In genomic region chr4:182846041-182846440, GRCh38 we compare ENCODE assay signal across 1 cellular context.
TF ChIP-seq lines count a peak whose summit lies in the region.

No MANE protein-coding gene starts in this region.

TF ChIP-seq in GM23338, 12 proteins besides CTCF, POLR2A, EP300 and RAD21 (continued from another document):
- TF ChIP-seq, protein P1, sequence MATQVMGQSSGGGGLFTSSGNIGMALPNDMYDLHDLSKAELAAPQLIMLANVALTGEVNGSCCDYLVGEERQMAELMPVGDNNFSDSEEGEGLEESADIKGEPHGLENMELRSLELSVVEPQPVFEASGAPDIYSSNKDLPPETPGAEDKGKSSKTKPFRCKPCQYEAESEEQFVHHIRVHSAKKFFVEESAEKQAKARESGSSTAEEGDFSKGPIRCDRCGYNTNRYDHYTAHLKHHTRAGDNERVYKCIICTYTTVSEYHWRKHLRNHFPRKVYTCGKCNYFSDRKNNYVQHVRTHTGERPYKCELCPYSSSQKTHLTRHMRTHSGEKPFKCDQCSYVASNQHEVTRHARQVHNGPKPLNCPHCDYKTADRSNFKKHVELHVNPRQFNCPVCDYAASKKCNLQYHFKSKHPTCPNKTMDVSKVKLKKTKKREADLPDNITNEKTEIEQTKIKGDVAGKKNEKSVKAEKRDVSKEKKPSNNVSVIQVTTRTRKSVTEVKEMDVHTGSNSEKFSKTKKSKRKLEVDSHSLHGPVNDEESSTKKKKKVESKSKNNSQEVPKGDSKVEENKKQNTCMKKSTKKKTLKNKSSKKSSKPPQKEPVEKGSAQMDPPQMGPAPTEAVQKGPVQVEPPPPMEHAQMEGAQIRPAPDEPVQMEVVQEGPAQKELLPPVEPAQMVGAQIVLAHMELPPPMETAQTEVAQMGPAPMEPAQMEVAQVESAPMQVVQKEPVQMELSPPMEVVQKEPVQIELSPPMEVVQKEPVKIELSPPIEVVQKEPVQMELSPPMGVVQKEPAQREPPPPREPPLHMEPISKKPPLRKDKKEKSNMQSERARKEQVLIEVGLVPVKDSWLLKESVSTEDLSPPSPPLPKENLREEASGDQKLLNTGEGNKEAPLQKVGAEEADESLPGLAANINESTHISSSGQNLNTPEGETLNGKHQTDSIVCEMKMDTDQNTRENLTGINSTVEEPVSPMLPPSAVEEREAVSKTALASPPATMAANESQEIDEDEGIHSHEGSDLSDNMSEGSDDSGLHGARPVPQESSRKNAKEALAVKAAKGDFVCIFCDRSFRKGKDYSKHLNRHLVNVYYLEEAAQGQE (IDR thresholded peaks at IDR 0.05; ENCODE audit: unreplicated experiment), result no peak
- TF ChIP-seq, protein P2, sequence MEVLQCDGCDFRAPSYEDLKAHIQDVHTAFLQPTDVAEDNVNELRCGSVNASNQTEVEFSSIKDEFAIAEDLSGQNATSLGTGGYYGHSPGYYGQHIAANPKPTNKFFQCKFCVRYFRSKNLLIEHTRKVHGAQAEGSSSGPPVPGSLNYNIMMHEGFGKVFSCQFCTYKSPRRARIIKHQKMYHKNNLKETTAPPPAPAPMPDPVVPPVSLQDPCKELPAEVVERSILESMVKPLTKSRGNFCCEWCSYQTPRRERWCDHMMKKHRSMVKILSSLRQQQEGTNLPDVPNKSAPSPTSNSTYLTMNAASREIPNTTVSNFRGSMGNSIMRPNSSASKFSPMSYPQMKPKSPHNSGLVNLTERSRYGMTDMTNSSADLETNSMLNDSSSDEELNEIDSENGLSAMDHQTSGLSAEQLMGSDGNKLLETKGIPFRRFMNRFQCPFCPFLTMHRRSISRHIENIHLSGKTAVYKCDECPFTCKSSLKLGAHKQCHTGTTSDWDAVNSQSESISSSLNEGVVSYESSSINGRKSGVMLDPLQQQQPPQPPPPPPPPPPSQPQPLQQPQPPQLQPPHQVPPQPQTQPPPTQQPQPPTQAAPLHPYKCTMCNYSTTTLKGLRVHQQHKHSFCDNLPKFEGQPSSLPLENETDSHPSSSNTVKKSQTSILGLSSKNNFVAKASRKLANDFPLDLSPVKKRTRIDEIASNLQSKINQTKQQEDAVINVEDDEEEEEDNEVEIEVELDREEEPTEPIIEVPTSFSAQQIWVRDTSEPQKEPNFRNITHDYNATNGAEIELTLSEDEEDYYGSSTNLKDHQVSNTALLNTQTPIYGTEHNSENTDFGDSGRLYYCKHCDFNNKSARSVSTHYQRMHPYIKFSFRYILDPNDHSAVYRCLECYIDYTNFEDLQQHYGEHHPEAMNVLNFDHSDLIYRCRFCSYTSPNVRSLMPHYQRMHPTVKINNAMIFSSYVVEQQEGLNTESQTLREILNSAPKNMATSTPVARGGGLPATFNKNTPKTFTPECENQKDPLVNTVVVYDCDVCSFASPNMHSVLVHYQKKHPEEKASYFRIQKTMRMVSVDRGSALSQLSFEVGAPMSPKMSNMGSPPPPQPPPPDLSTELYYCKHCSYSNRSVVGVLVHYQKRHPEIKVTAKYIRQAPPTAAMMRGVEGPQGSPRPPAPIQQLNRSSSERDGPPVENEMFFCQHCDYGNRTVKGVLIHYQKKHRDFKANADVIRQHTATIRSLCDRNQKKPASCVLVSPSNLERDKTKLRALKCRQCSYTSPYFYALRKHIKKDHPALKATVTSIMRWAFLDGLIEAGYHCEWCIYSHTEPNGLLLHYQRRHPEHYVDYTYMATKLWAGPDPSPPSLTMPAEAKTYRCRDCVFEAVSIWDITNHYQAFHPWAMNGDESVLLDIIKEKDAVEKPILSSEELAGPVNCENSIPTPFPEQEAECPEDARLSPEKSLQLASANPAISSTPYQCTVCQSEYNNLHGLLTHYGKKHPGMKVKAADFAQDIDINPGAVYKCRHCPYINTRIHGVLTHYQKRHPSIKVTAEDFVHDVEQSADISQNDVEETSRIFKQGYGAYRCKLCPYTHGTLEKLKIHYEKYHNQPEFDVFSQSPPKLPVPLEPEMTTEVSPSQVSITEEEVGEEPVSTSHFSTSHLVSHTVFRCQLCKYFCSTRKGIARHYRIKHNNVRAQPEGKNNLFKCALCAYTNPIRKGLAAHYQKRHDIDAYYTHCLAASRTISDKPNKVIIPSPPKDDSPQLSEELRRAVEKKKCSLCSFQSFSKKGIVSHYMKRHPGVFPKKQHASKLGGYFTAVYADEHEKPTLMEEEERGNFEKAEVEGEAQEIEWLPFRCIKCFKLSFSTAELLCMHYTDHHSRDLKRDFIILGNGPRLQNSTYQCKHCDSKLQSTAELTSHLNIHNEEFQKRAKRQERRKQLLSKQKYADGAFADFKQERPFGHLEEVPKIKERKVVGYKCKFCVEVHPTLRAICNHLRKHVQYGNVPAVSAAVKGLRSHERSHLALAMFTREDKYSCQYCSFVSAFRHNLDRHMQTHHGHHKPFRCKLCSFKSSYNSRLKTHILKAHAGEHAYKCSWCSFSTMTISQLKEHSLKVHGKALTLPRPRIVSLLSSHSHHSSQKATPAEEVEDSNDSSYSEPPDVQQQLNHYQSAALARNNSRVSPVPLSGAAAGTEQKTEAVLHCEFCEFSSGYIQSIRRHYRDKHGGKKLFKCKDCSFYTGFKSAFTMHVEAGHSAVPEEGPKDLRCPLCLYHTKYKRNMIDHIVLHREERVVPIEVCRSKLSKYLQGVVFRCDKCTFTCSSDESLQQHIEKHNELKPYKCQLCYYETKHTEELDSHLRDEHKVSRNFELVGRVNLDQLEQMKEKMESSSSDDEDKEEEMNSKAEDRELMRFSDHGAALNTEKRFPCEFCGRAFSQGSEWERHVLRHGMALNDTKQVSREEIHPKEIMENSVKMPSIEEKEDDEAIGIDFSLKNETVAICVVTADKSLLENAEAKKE (CRISPR knock-in tag; IDR thresholded peaks at IDR 0.05), result no peak
- TF ChIP-seq NANOG (IDR thresholded peaks at IDR 0.05; ENCODE audit: borderline replicate concordance) (no peak), ETS1 (IDR thresholded peaks at IDR 0.05) (no peak), ZNF331 (CRISPR knock-in tag; IDR thresholded peaks at IDR 0.05; ENCODE audit: low read depth) (no peak)
TF ChIP-seq in GM23338: peak in this region for 0.
